1 cellular context compared by ENCODE assay signal in the genomic region with DNA sequence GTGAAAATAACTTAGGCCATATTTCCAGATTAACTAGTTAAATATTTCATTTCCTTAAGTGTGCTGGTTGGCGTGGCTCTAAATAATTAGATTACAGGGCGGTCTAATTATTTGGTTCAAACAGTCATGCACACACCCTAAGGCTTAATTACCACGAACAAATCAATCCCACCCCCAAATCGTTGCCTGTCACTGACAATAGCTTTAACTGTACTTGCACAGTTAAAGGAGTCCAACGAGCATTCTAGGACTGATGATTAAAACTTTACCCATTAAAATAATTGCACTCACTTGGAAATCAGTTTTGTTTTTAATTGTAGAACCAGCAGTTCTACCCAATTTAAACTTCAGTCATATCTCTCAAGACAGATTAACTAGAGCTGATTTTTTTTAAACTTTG.
TF ChIP-seq lines count a peak whose summit lies in the region.

No MANE protein-coding gene starts in this region.

TF ChIP-seq in GM23338, 12 proteins besides CTCF, POLR2A, EP300 and RAD21 (continued from another document):
- TF ChIP-seq, protein P1, sequence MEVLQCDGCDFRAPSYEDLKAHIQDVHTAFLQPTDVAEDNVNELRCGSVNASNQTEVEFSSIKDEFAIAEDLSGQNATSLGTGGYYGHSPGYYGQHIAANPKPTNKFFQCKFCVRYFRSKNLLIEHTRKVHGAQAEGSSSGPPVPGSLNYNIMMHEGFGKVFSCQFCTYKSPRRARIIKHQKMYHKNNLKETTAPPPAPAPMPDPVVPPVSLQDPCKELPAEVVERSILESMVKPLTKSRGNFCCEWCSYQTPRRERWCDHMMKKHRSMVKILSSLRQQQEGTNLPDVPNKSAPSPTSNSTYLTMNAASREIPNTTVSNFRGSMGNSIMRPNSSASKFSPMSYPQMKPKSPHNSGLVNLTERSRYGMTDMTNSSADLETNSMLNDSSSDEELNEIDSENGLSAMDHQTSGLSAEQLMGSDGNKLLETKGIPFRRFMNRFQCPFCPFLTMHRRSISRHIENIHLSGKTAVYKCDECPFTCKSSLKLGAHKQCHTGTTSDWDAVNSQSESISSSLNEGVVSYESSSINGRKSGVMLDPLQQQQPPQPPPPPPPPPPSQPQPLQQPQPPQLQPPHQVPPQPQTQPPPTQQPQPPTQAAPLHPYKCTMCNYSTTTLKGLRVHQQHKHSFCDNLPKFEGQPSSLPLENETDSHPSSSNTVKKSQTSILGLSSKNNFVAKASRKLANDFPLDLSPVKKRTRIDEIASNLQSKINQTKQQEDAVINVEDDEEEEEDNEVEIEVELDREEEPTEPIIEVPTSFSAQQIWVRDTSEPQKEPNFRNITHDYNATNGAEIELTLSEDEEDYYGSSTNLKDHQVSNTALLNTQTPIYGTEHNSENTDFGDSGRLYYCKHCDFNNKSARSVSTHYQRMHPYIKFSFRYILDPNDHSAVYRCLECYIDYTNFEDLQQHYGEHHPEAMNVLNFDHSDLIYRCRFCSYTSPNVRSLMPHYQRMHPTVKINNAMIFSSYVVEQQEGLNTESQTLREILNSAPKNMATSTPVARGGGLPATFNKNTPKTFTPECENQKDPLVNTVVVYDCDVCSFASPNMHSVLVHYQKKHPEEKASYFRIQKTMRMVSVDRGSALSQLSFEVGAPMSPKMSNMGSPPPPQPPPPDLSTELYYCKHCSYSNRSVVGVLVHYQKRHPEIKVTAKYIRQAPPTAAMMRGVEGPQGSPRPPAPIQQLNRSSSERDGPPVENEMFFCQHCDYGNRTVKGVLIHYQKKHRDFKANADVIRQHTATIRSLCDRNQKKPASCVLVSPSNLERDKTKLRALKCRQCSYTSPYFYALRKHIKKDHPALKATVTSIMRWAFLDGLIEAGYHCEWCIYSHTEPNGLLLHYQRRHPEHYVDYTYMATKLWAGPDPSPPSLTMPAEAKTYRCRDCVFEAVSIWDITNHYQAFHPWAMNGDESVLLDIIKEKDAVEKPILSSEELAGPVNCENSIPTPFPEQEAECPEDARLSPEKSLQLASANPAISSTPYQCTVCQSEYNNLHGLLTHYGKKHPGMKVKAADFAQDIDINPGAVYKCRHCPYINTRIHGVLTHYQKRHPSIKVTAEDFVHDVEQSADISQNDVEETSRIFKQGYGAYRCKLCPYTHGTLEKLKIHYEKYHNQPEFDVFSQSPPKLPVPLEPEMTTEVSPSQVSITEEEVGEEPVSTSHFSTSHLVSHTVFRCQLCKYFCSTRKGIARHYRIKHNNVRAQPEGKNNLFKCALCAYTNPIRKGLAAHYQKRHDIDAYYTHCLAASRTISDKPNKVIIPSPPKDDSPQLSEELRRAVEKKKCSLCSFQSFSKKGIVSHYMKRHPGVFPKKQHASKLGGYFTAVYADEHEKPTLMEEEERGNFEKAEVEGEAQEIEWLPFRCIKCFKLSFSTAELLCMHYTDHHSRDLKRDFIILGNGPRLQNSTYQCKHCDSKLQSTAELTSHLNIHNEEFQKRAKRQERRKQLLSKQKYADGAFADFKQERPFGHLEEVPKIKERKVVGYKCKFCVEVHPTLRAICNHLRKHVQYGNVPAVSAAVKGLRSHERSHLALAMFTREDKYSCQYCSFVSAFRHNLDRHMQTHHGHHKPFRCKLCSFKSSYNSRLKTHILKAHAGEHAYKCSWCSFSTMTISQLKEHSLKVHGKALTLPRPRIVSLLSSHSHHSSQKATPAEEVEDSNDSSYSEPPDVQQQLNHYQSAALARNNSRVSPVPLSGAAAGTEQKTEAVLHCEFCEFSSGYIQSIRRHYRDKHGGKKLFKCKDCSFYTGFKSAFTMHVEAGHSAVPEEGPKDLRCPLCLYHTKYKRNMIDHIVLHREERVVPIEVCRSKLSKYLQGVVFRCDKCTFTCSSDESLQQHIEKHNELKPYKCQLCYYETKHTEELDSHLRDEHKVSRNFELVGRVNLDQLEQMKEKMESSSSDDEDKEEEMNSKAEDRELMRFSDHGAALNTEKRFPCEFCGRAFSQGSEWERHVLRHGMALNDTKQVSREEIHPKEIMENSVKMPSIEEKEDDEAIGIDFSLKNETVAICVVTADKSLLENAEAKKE (CRISPR knock-in tag; IDR thresholded peaks at IDR 0.05), result no peak
